In genomic region chr15:54029076-54029475, GRCh38 we compare ENCODE assay signal across 17 cellular contexts. TPM values are rescaled to one million over a fixed set of nuclear protein-coding genes. Genes with fewer than 3 reads are reported as not detected.
"Had no signal": no experiment of that assay in that cellular context is flagged by ENCODE, and none has a peak within 500 bp of the region (broad histone marks: within the 10 kb centered on the region; RNA-seq: fewer than 3 reads in every experiment).

No MANE protein-coding gene starts in this region.

- DNase-seq: KBM-7, NCI-H1092 treated with DMSO at 0.1 percent for 48 hours, NCI-H1436, NCI-H187, NCI-H2029, NCI-H2081 treated with DMSO at 0.1 percent for 48 hours, NCI-H2171, NCI-H226, NCI-H446, NCI-H510A, NCI-H524 treated with DMSO at 0.1 percent for 48 hours, NCI-H774, SHP77 treated with DMSO at 0.1 percent for 48 hours had no signal

- H3K36me3 ChIP-seq: MG63, SJCRH30 had no signal

- H3K4me3 ChIP-seq: MG63, SJCRH30, SK-N-MC had no signal

- H3K27me3 ChIP-seq: MG63 had no signal

- H3K4me1 ChIP-seq: SJCRH30 had no signal

- H3K9me3 ChIP-seq: MG63, SJCRH30 had no signal

RNA-seq across cellular contexts. Expression of gene UNC13C, which starts 50.8 kb away (rescaled TPM):
- total RNA-seq: HT-29, SJCRH30 had no signal
